ENCODE assay signal across 7 cellular contexts in genomic region chrX:44999237-44999636, GRCh38.
DNase-seq lines count a peak whose midpoint lies in the region; ATAC-seq and TF ChIP-seq lines count a peak whose summit lies in the region.
"Not testable (repeated sequence)": the region's sequence is repeated elsewhere in the genome, so short reads cannot be mapped to it uniquely, and the experiment has no call there.

No MANE protein-coding gene starts in this region.

- not testable (repeated sequence) for H3K27me3 ChIP-seq in GM23248 (replicated peaks; ENCODE audit: insufficient read depth); RWPE2 (ENCODE audit: insufficient read depth, poor library complexity, severe bottlenecking); colonic mucosa

- H3K27ac Mint-ChIP-seq in activated CD8-positive, alpha-beta T cell treated with anti-CD3 and anti-CD28 coated beads for 36 hours, result not testable (repeated sequence)
- peak overlapping the region; percentile 26 to 58 for H3K27ac Mint-ChIP-seq in activated naive CD4-positive, alpha-beta T cell treated with anti-CD3 and anti-CD28 coated beads, Interleukin-2, amount 50 U/mL, for 72 hours
- H3K27ac Mint-ChIP-seq in memory B cell, result peak overlapping the region; percentile 73

- H3K36me3 Mint-ChIP-seq in activated CD8-positive, alpha-beta T cell treated with anti-CD3 and anti-CD28 coated beads for 36 hours (ENCODE audit: low read depth), result peaks cover 13% of the 10 kb centered on the region
- peaks cover 0 to 18% of the 10 kb centered on the region in 2 donors for H3K36me3 Mint-ChIP-seq in activated naive CD4-positive, alpha-beta T cell treated with anti-CD3 and anti-CD28 coated beads, Interleukin-2, amount 50 U/mL, for 72 hours
- H3K36me3 Mint-ChIP-seq in memory B cell, result peaks cover 12% of the 10 kb centered on the region

- H3F3A ChIP-seq in GM23248 (ENCODE audit: insufficient read depth), result not testable (repeated sequence)

- H3K4me2 ChIP-seq in GM23248 (ENCODE audit: unreplicated experiment), result not testable (repeated sequence)

- not testable (repeated sequence) for H3K27ac ChIP-seq in GM23248
- peak overlapping the region; percentile 25 for H3K27ac ChIP-seq in RWPE2 (ENCODE audit: poor library complexity, severe bottlenecking)
- peak overlapping the region; percentile 24 for H3K27ac ChIP-seq in colonic mucosa

- H3K4me1 ChIP-seq in GM23248 (ENCODE audit: insufficient read depth); RWPE2 (ENCODE audit: insufficient read depth, poor library complexity, severe bottlenecking): not testable (repeated sequence)
- H3K4me1 ChIP-seq in colonic mucosa, result peaks cover 34% of the 10 kb centered on the region

- not testable (repeated sequence) for H3K4me3 ChIP-seq in GM23248; RWPE2 (ENCODE audit: severe bottlenecking); colonic mucosa

- DNase-seq in GM23248 (peak; percentile 8), colonic mucosa (peak; percentile 35)
- DNase-seq in RWPE2 (ENCODE audit: low spot score); memory B cell (ENCODE audit: low spot score in 2 of 2): not testable (repeated sequence)
- peak; percentile 27 for DNase-seq in activated CD8-positive, alpha-beta T cell treated with anti-CD3 and anti-CD28 coated beads for 36 hours
- peak in 1 of 2 donors; percentile 5 for DNase-seq in activated naive CD4-positive, alpha-beta T cell treated with anti-CD3 and anti-CD28 coated beads, Interleukin-2, amount 50 U/mL, for 72 hours (ENCODE audit: low spot score in 2 of 2)
- peak; percentile 6 for DNase-seq in stimulated activated CD4-positive, alpha-beta T cell treated with anti-CD3 and anti-CD28 coated beads, Interleukin-4, amount 100 ng/mL, for 24 hours

- not testable (repeated sequence) for H4K20me1 ChIP-seq in GM23248 (ENCODE audit: insufficient read depth)

- not testable (repeated sequence) for H3K9me3 Mint-ChIP-seq in activated CD8-positive, alpha-beta T cell treated with anti-CD3 and anti-CD28 coated beads for 36 hours; activated naive CD4-positive, alpha-beta T cell treated with anti-CD3 and anti-CD28 coated beads, Interleukin-2, amount 50 U/mL, for 72 hours; memory B cell

- in situ Hi-C loops in GM23248 (cut with MboI), result not testable (repeated sequence)

- H3K4me3 Mint-ChIP-seq in activated CD8-positive, alpha-beta T cell treated with anti-CD3 and anti-CD28 coated beads for 36 hours; memory B cell: not testable (repeated sequence)

- H3K9me3 ChIP-seq in GM23248 (ENCODE audit: low read depth); RWPE2 (ENCODE audit: severe bottlenecking); colonic mucosa: not testable (repeated sequence)

- H3K36me3 ChIP-seq in GM23248 (ENCODE audit: low read depth); RWPE2 (ENCODE audit: low read depth); colonic mucosa: not testable (repeated sequence)

- not testable (repeated sequence) for H3K9ac ChIP-seq in GM23248; colonic mucosa (ENCODE audit: low read depth in 2 of 2, low read length in 2 of 2)

- POLR2A ChIA-PET in activated CD8-positive, alpha-beta T cell treated with anti-CD3 and anti-CD28 coated beads for 36 hours (lab: Charles Lee), result not testable (repeated sequence)

- WGBS in GM23248 (ENCODE audit: low coverage in 1 of 2, low lambda C conversion rate in 2 of 2, missing lambda C conversion rate in 2 of 2), 2 experiments, result 97% methylated on average over 8 of the region's 8 CpGs

- ATAC-seq in RWPE2 (ENCODE audit: low read depth) (peak; percentile 36; the same call in 1 of the 3 replicates), memory B cell (ENCODE audit: low read depth) (peak; percentile 21)
- ATAC-seq in activated CD8-positive, alpha-beta T cell treated with anti-CD3 and anti-CD28 coated beads for 36 hours, result peak; percentile 58
- ATAC-seq in activated naive CD4-positive, alpha-beta T cell treated with anti-CD3 and anti-CD28 coated beads, Interleukin-2, amount 50 U/mL, for 72 hours, result peak; percentile 49 to 66

- not testable (repeated sequence) for H3K27me3 Mint-ChIP-seq in activated CD8-positive, alpha-beta T cell treated with anti-CD3 and anti-CD28 coated beads for 36 hours; memory B cell

- CTCF ChIA-PET in activated CD8-positive, alpha-beta T cell treated with anti-CD3 and anti-CD28 coated beads for 36 hours (lab: Charles Lee), result not testable (repeated sequence)

- peaks cover 92% of the 10 kb centered on the region for H3K79me2 ChIP-seq in GM23248 (ENCODE audit: insufficient read depth)

- H3K9me2 ChIP-seq in GM23248 (ENCODE audit: insufficient read depth), result not testable (repeated sequence)

- not testable (repeated sequence) for H2AFZ ChIP-seq in GM23248

- intact Hi-C loops in activated CD8-positive, alpha-beta T cell treated with anti-CD3 and anti-CD28 coated beads for 36 hours (cut with micrococcal nuclease); colonic mucosa (cut with DNase I): not testable (repeated sequence)

- peaks cover 59% of the 10 kb centered on the region for H3K4me1 Mint-ChIP-seq in activated CD8-positive, alpha-beta T cell treated with anti-CD3 and anti-CD28 coated beads for 36 hours (ENCODE audit: low read depth)
- H3K4me1 Mint-ChIP-seq in memory B cell, result peaks cover 39% of the 10 kb centered on the region

- not testable (repeated sequence) for TF ChIP-seq CTCF in RWPE2 (IDR thresholded peaks at IDR 0.05; ENCODE audit: poor library complexity, severe bottlenecking); activated CD8-positive, alpha-beta T cell treated with anti-CD3 and anti-CD28 coated beads for 36 hours (IDR thresholded peaks at IDR 0.05); colonic mucosa (IDR thresholded peaks at IDR 0.05)
